ENCODE assay signal across 2 cellular contexts in genomic region chr21:43330306-43330881, GRCh38.
A peak's percentile ranks its signal among the peaks of the same experiment; 100 is the strongest.
TF ChIP-seq lines count a peak whose summit lies in the region.

No MANE protein-coding gene starts in this region.

TF ChIP-seq in A549, 52 proteins besides CTCF, POLR2A, EP300 and RAD21:
- TF ChIP-seq KDM1A (IDR thresholded peaks at IDR 0.05; ENCODE audit: low read depth) (peak; percentile 78; the same call in 1 of the 2 replicates), CHD4 (IDR thresholded peaks at IDR 0.05; ENCODE audit: borderline replicate concordance) (no peak), RCOR1 (IDR thresholded peaks at IDR 0.05; ENCODE audit: low read depth, low read length) (no peak), NPAS2 (CRISPR knock-in tag; IDR thresholded peaks at IDR 0.05; ENCODE audit: borderline replicate concordance) (no peak), PBX3 (IDR thresholded peaks at IDR 0.05) (no peak), CHD2 (IDR thresholded peaks at IDR 0.05; ENCODE audit: low read length, partially characterized antibody) (no peak), ZNF302 (CRISPR knock-in tag; IDR thresholded peaks at IDR 0.05) (no peak), FOSB (CRISPR knock-in tag; IDR thresholded peaks at IDR 0.05) (no peak), BHLHE40 (IDR thresholded peaks at IDR 0.05; ENCODE audit: low read depth, low read length) (no peak)

TF ChIP-seq in IMR-90, 13 proteins besides CTCF, POLR2A, EP300 and RAD21:
- TF ChIP-seq FOS (IDR thresholded peaks at IDR 0.05; ENCODE audit: low read depth, low read length) (no peak), MAZ (IDR thresholded peaks at IDR 0.05; ENCODE audit: borderline replicate concordance, low read depth, low read length) (no peak), CEBPB (IDR thresholded peaks at IDR 0.05; ENCODE audit: low read depth, low read length) (no peak)
